Comparison of ENCODE assay signal across 10 cellular contexts in the genomic region with DNA sequence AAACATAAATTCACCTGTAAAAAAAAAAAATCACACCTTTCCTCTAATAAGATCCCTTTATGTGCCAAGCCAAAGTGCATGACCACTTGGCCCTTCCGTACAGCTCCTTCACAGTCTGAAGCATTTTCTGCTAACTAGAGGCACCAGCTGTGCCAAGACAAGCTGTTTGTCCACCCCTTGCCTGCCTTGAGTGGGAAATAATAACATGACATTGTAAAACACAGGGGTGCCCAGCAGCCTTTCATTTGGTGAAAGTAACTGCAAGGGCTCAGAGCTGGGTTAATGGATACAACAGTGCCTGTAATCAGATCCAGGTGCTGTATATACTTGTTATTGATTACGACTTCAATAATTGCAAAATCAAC. TPM values are rescaled to one million over a fixed set of nuclear protein-coding genes. Genes with fewer than 3 reads are reported as not detected.
DNase-seq lines count a peak whose midpoint lies in the region; ATAC-seq, FAIRE-seq and TF ChIP-seq lines count a peak whose summit lies in the region.
"Had no signal": no experiment of that assay in that cellular context is flagged by ENCODE, and none has a peak within 500 bp of the region (broad histone marks: within the 10 kb centered on the region; RNA-seq: fewer than 3 reads in every experiment).

No MANE protein-coding gene starts in this region.

- in situ Hi-C loops in GM12878 (cut with MboI) = no loop called here

- peaks cover 17% of the 10 kb centered on the region for H3K4me1 ChIP-seq in GM12878 (ENCODE audit: control insufficient read depth, insufficient read depth, low read length)

- H4K20me1 ChIP-seq in GM12878 (ENCODE audit: control insufficient read depth, insufficient read depth) = no peaks in the 10 kb centered on the region

- TF ChIP-seq CTCF in GM12865 (IDR thresholded peaks at IDR 0.05; ENCODE audit: insufficient read depth, low read depth, low read length, missing control alignments) = no peak
- no peak for TF ChIP-seq CTCF in GM12878 (IDR thresholded peaks at IDR 0.05 in 2 of 3, conservative IDR thresholded peaks at IDR 0.05 in 1 of 3; ENCODE audit: control insufficient read depth in 2 of 3, extremely low read depth in 1 of 3, insufficient read depth in 1 of 3, low read depth in 3 of 3, low read length in 3 of 3)

- intact Hi-C loops in GM12878 (cut with micrococcal nuclease; ENCODE audit: unreplicated experiment) = loop anchor here (1.0 kb wide), 1 partner anchor 9 kb away; no protein-coding TSS in a partner anchor

- H3K9ac ChIP-seq in GM12878 (ENCODE audit: control insufficient read depth, insufficient read depth, low read length) = 0 out of 2 replicates have a peak overlapping the region, but pooled peaks have one; percentile 4

- H3K27me3 ChIP-seq in GM12878 (replicated peaks in 1 of 2; ENCODE audit: control insufficient read depth in 2 of 2, insufficient read depth in 2 of 2, low read length in 1 of 2) = no peaks in the 10 kb centered on the region

- RAD21 ChIA-PET in GM12878 (lab: Charles Lee; ENCODE audit: unreplicated experiment) = interaction anchor here (0.6 to 2.9 kb wide), 16 partner anchors 8 to 102 kb away, joined by 3 to 16 read pairs (median 4); no protein-coding TSS in a partner anchor

- CTCF ChIA-PET in GM12878 (lab: Yijun Ruan, JAX) (interaction anchor here (0.8 to 2.0 kb wide), 7 partner anchors 10 to 200 kb away, joined by 3 to 9 read pairs (median 3); no protein-coding TSS in a partner anchor), HEK293T (lab: Yijun Ruan, JAX) (interaction anchor here (1.6 kb wide), 1 partner anchor 34 kb away, joined by 3 read pairs; no protein-coding TSS in a partner anchor)

- H3K79me2 ChIP-seq in GM12878 (ENCODE audit: control insufficient read depth, insufficient read depth, low read length) = no peaks in the 10 kb centered on the region

- H3K4me2 ChIP-seq in GM12878 (ENCODE audit: control insufficient read depth, insufficient read depth) = peak overlapping the region; percentile 79

- TF ChIP-seq POLR2A in GM12878 (IDR thresholded peaks at IDR 0.05; ENCODE audit: low read depth, low read length) = no peak

- POLR2A ChIA-PET in GM12878 (lab: Charles Lee) = interaction anchor here (0.9 to 3.8 kb wide), 12 partner anchors 10 to 196 kb away, joined by 3 to 25 read pairs (median 4); partner anchors contain the start of genes DDIAS and PCF11
- POLR2A ChIA-PET in HEK293T (lab: Yijun Ruan, JAX) = no interaction called here

- peak overlapping the region; percentile 33 for H2AFZ ChIP-seq in GM12878 (ENCODE audit: control insufficient read depth, low read depth, low read length)

- FAIRE-seq in GM12878 (lab: Jason Lieb, UNC) = no peak

- TF ChIP-seq EP300 in GM12878 (IDR thresholded peaks at IDR 0.05; ENCODE audit: borderline replicate concordance in 1 of 2, control insufficient read depth in 1 of 2, low read depth in 2 of 2, low read length in 2 of 2) = no peak

- BruUV-seq in GM12878 (replicated peaks; lab: Mats Ljungman, UMichigan) = no TSS peak

- DNase-seq in GM12865 (ENCODE audit: low read depth) = peak; percentile 21
- DNase-seq in GM12878 (ENCODE audit: low read depth, low spot score) = no peak
- DNase-seq in HEK293T (ENCODE audit: extremely low spot score) = no peak
- DNase-seq in epidermal melanocyte (ENCODE audit: insufficient read length, low spot score) = no peak
- DNase-seq: left colon, trophoblast cell had no signal

- SMC1A ChIA-PET in GM12878 (lab: Charles Lee; ENCODE audit: uncharacterized antibody, unreplicated experiment) = interaction anchor here (0.7 to 10.6 kb wide), 19 partner anchors 10 to 167 kb away, joined by 3 to 85 read pairs (median 5); partner anchors contain the start of gene DDIAS

- no peak overlapping the region for H3K4me3 ChIP-seq in GM12865 (ENCODE audit: low read depth, low read length)
- H3K4me3 ChIP-seq in GM12878 = peak overlapping the region; percentile 3; the same call in 1 of the 2 replicates

- ATAC-seq in GM19455 (IDR thresholded peaks at IDR 0.05; ENCODE audit: unreplicated experiment) = peak; percentile 31
- peak; percentile 20 for ATAC-seq in HG03378 (IDR thresholded peaks at IDR 0.05; ENCODE audit: unreplicated experiment)
- peak; percentile 50 for ATAC-seq in GM12878
- ATAC-seq in SK-N-SH treated with all-trans-retinoic acid at 6 μM for 48 hours = no peak
- ATAC-seq in HG03571 (IDR thresholded peaks at IDR 0.05; ENCODE audit: unreplicated experiment) = no peak
- ATAC-seq: left colon had no signal

- 88% methylated on average over 2 of the region's 2 CpGs for WGBS in GM12878 (ENCODE audit: insufficient coverage, insufficient replicate concordance, low lambda C conversion rate, missing lambda C conversion rate)

- H3K36me3 ChIP-seq in GM12878 (ENCODE audit: control insufficient read depth in 2 of 2, insufficient read depth in 2 of 2, low read length in 1 of 2) = no peaks in the 10 kb centered on the region

- peak overlapping the region; percentile 72 for H3K27ac ChIP-seq in GM12878 (ENCODE audit: control insufficient read depth, insufficient read depth)

- peaks cover 2% of the 10 kb centered on the region; the same call in 1 of the 3 replicates for H3K9me3 ChIP-seq in GM12878 (replicated peaks; ENCODE audit: control insufficient read depth, insufficient read depth, low read length)

- no peak for TF ChIP-seq RAD21 in GM12878 (IDR thresholded peaks at IDR 0.05; ENCODE audit: insufficient read depth, low read depth, low read length)

TF ChIP-seq in GM12878, 131 proteins besides CTCF, POLR2A, EP300 and RAD21 (continues in another document):
- no peak for TF ChIP-seq BACH1 (IDR thresholded peaks at IDR 0.05; ENCODE audit: borderline replicate concordance)
- TF ChIP-seq RELA (IDR thresholded peaks at IDR 0.05; ENCODE audit: borderline replicate concordance, partially characterized antibody) = no peak
- TF ChIP-seq PBX3 (IDR thresholded peaks at IDR 0.05; ENCODE audit: insufficient replicate concordance, low read depth, low read length) = no peak
- TF ChIP-seq EGR1 (IDR thresholded peaks at IDR 0.05; ENCODE audit: borderline replicate concordance in 1 of 2, low read depth in 2 of 2, low read length in 2 of 2) = no peak

TF ChIP-seq in SK-N-SH treated with all-trans-retinoic acid at 6 μM for 48 hours, 23 proteins besides CTCF, POLR2A, EP300 and RAD21 (continues in another document):
- TF ChIP-seq ZNF565 (CRISPR knock-in tag; conservative IDR thresholded peaks at IDR 0.05; ENCODE audit: low read depth) (no peak), TCF4 (CRISPR knock-in tag; IDR thresholded peaks at IDR 0.05; ENCODE audit: borderline replicate concordance) (no peak), TOX (CRISPR knock-in tag; IDR thresholded peaks at IDR 0.05; ENCODE audit: borderline replicate concordance) (no peak), ESRRG (CRISPR knock-in tag; IDR thresholded peaks at IDR 0.05) (no peak), RARB (CRISPR knock-in tag; IDR thresholded peaks at IDR 0.05) (no peak)
- TF ChIP-seq, protein P1, sequence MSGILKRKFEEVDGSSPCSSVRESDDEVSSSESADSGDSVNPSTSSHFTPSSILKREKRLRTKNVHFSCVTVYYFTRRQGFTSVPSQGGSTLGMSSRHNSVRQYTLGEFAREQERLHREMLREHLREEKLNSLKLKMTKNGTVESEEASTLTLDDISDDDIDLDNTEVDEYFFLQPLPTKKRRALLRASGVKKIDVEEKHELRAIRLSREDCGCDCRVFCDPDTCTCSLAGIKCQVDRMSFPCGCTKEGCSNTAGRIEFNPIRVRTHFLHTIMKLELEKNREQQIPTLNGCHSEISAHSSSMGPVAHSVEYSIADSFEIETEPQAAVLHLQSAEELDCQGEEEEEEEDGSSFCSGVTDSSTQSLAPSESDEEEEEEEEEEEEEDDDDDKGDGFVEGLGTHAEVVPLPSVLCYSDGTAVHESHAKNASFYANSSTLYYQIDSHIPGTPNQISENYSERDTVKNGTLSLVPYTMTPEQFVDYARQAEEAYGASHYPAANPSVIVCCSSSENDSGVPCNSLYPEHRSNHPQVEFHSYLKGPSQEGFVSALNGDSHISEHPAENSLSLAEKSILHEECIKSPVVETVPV (CRISPR knock-in tag; IDR thresholded peaks at IDR 0.05) = no peak

TF ChIP-seq in HEK293T, 16 proteins besides CTCF, POLR2A, EP300 and RAD21:
- no peak for TF ChIP-seq FOXM1 (IDR thresholded peaks at IDR 0.05; ENCODE audit: borderline replicate concordance)
- no peak for TF ChIP-seq SP1 (IDR thresholded peaks at IDR 0.05)
TF ChIP-seq in HEK293T: peak in this region for 0.

RNA-seq across cellular contexts. Expression of gene DDIAS, which starts 59.2 kb away (rescaled TPM):
- total RNA-seq in GM12878 (2013; cell fraction: nucleolus; rRNA removed) = 6.3 and 6.5 TPM in 2 replicates
- total RNA-seq in GM12878 (2014; rRNA removed) = 12.3 and 13.9 TPM in 2 replicates
- total RNA-seq in GM12878 (2014; rRNA removed; fragmentation: Illumina TruSeq; extraction: Trizol) = 13.1 and 13.6 TPM in 2 replicates
- total RNA-seq in GM12878 (2021) = 10.3 and 14.2 TPM in 2 replicates
- polyA plus RNA-seq in GM12878 (2011; ENCODE audit: low read depth) = 1.8 TPM
- polyA plus RNA-seq in GM12878 (2011; rRNA removed) = 14.7 and 19.6 TPM in 2 replicates
- polyA plus RNA-seq in GM12878 (2011; cell fraction: cytosol; rRNA removed) = 7.5 and 8.4 TPM in 2 replicates
- 6.2 and 6.7 TPM in 2 replicates for polyA plus RNA-seq in GM12878 (2011; cell fraction: nucleus; rRNA removed)
- 2.3 and 3.4 TPM in 2 replicates for polyA plus RNA-seq in GM12878 (2012)
- 15.4 and 20.6 TPM in 2 replicates for polyA plus RNA-seq in GM12878 (2014; fragmentation: Illumina TruSeq; extraction: Trizol)
- polyA plus RNA-seq in GM12878 (2014; fragmentation: Nextera tagmentation; extraction: Ambion mirVana) = 1 to 10 TPM; 6.9 to 7.0 TPM
- polyA plus RNA-seq in GM12878 (2014; rRNA removed) = 7.2 and 8.8 TPM in 2 replicates
- polyA plus RNA-seq in GM12878 (2016; fragmentation: Nextera tagmentation; extraction: Ambion mirVana) = 10 to 100 TPM; 22.6 to 27.8 TPM
- polyA minus RNA-seq in GM12878 (2011; rRNA and poly(A)+ RNA removed) = 10.8 and 14.1 TPM in 2 replicates
- 4.0 and 4.9 TPM in 2 replicates for polyA minus RNA-seq in GM12878 (2011; cell fraction: cytosol; rRNA and poly(A)+ RNA removed)
- 3.4 and 6.8 TPM in 2 replicates for polyA minus RNA-seq in GM12878 (2011; cell fraction: nucleus; rRNA and poly(A)+ RNA removed)

Comparison
In these comparisons a context has a peak if more than half of its experiments do, and no peak if none do; other contexts are left out.
1. ATAC-seq: peak in GM19455 (single experiment), HG03378 (single experiment) and GM12878 (single experiment); none in SK-N-SH treated with all-trans-retinoic acid at 6 μM for 48 hours (single experiment) and HG03571 (single experiment).